In genomic region chr12:11978985-11979384, GRCh38 we compare ENCODE assay signal across 18 cellular contexts.
DNase-seq lines count a peak whose midpoint lies in the region; ATAC-seq and TF ChIP-seq lines count a peak whose summit lies in the region.
"Had no signal": no experiment of that assay in that cellular context is flagged by ENCODE, and none has a peak within 500 bp of the region (broad histone marks: within the 10 kb centered on the region; RNA-seq: fewer than 3 reads in every experiment).

No MANE protein-coding gene starts in this region.

- H3K36me3 ChIP-seq in breast epithelium (no peaks in the 10 kb centered on the region), SJSA1 (no peaks in the 10 kb centered on the region)
- H3K36me3 ChIP-seq: HAP-1, suprapubic skin had no signal

- CTCF ChIA-PET in MCF 10A (lab: Yijun Ruan, JAX), result interaction anchor here (0.7 to 1.5 kb wide), 3 partner anchors 10 to 399 kb away, joined by 3 to 7 read pairs (median 3); no protein-coding TSS in a partner anchor

- H3K4me1 Mint-ChIP-seq in MCF 10A (ENCODE audit: insufficient read depth, unreplicated experiment), result peaks cover 5% of the 10 kb centered on the region
- H3K4me1 Mint-ChIP-seq in effector memory CD8-positive, alpha-beta T cell (ENCODE audit: low read depth in 2 of 2), result peaks cover 38 to 39% of the 10 kb centered on the region in 2 donors

- H3K27ac ChIP-seq in breast epithelium, result no peak overlapping the region
- 0 out of 2 replicates have a peak overlapping the region, but pooled peaks have one; percentile 3 for H3K27ac ChIP-seq in SJSA1
- H3K27ac ChIP-seq: suprapubic skin had no signal

- intact Hi-C loops in MCF 10A (cut with micrococcal nuclease), result no loop called here
- intact Hi-C loops in breast epithelium (cut with DNase I; ENCODE audit: low total_unique reads), result no loop called here

- no TSS peak for BruUV-seq in MCF 10A (replicated peaks; lab: Mats Ljungman, UMichigan)

- no peak for TF ChIP-seq CTCF in MCF 10A (IDR thresholded peaks at IDR 0.05; ENCODE audit: unreplicated experiment)
- no peak for TF ChIP-seq CTCF in breast epithelium (IDR thresholded peaks at IDR 0.05)

- H3K4me1 ChIP-seq in breast epithelium (no peaks in the 10 kb centered on the region), SJSA1 (replicated peaks) (peaks cover 38% of the 10 kb centered on the region)
- H3K4me1 ChIP-seq: HAP-1, suprapubic skin had no signal

- H3K27ac Mint-ChIP-seq in MCF 10A (ENCODE audit: low read depth, unreplicated experiment), result no peak overlapping the region
- H3K27ac Mint-ChIP-seq in effector memory CD8-positive, alpha-beta T cell, result peak overlapping the region; percentile 87 to 89

- no peak for ATAC-seq in effector memory CD8-positive, alpha-beta T cell (replicated peaks)
- ATAC-seq in HG03354 (IDR thresholded peaks at IDR 0.05; ENCODE audit: poor library complexity, severe bottlenecking, unreplicated experiment) (no peak), GM19328 (IDR thresholded peaks at IDR 0.05; ENCODE audit: unreplicated experiment) (no peak)
- ATAC-seq: left lobe of liver had no signal

- POLR2A ChIA-PET in MCF 10A (lab: Yijun Ruan, JAX), result no interaction called here

- no peak overlapping the region for H3K4me3 Mint-ChIP-seq in MCF 10A (ENCODE audit: unreplicated experiment)
- H3K4me3 Mint-ChIP-seq in effector memory CD8-positive, alpha-beta T cell, result no peak overlapping the region

- H3K27me3 ChIP-seq in breast epithelium (no peaks in the 10 kb centered on the region), SJSA1 (replicated peaks) (no peaks in the 10 kb centered on the region)
- H3K27me3 ChIP-seq: suprapubic skin had no signal

- H3K9me3 Mint-ChIP-seq in MCF 10A (ENCODE audit: unreplicated experiment), result no peaks in the 10 kb centered on the region
- H3K9me3 Mint-ChIP-seq in effector memory CD8-positive, alpha-beta T cell, result no peaks in the 10 kb centered on the region

- H3K27me3 Mint-ChIP-seq in MCF 10A (ENCODE audit: insufficient read depth, unreplicated experiment), result peaks cover 4% of the 10 kb centered on the region
- peaks cover 0 to 3% of the 10 kb centered on the region in 2 donors for H3K27me3 Mint-ChIP-seq in effector memory CD8-positive, alpha-beta T cell
- H3K27me3 Mint-ChIP-seq: activated naive CD8-positive, alpha-beta T cell had no signal

- H3K36me3 Mint-ChIP-seq in MCF 10A (ENCODE audit: insufficient read depth, unreplicated experiment), result no peaks in the 10 kb centered on the region
- H3K36me3 Mint-ChIP-seq in effector memory CD8-positive, alpha-beta T cell (ENCODE audit: insufficient read depth), result no peaks in the 10 kb centered on the region

- no peak overlapping the region for H3K4me3 ChIP-seq in breast epithelium
- no peak overlapping the region for H3K4me3 ChIP-seq in SJSA1
- H3K4me3 ChIP-seq: HAP-1, suprapubic skin had no signal

- TF ChIP-seq POLR2A in breast epithelium (IDR thresholded peaks at IDR 0.05), result no peak

- no peaks in the 10 kb centered on the region for H3K9me3 ChIP-seq in breast epithelium
- no peaks in the 10 kb centered on the region for H3K9me3 ChIP-seq in SJSA1 (replicated peaks)
- H3K9me3 ChIP-seq: HAP-1, suprapubic skin had no signal

- DNase-seq in MCF 10A (ENCODE audit: unreplicated experiment) (peak; percentile 46), breast epithelium (ENCODE audit: low spot score in 2 of 2) (no peak), SJSA1 (ENCODE audit: low read depth in 1 of 2, low spot score in 2 of 2) (peak in 1 of 2 experiments; percentile 33), stromal cell of bone marrow (ENCODE audit: low read depth) (peak; percentile 19), 8988T (no peak)
- no peak for DNase-seq in effector memory CD8-positive, alpha-beta T cell
- DNase-seq: cerebellar nuclear complex; erythroblast; NCI-H187 treated with DMSO at 0.1 percent for 48 hours; NCI-H774; stimulated activated CD4-positive, alpha-beta T cell treated with anti-CD3 and anti-CD28 coated beads, Interleukin-15, amount 100 ng/mL, for 24 hours; T1000 had no signal

Comparison
In these comparisons a context has a peak if more than half of its experiments do, and no peak if none do; other contexts are left out.
1. DNase-seq: peak in MCF 10A (single experiment) and stromal cell of bone marrow (single experiment); none in breast epithelium (0 of 2), effector memory CD8-positive, alpha-beta T cell (0 of 3) and 8988T (single experiment).